In genomic region chr13:47723898-47724297, GRCh38 we compare ENCODE assay signal across 15 cellular contexts.
DNase-seq lines count a peak whose midpoint lies in the region; ATAC-seq, FAIRE-seq and TF ChIP-seq lines count a peak whose summit lies in the region.
"Had no signal": no experiment of that assay in that cellular context is flagged by ENCODE, and none has a peak within 500 bp of the region (broad histone marks: within the 10 kb centered on the region; RNA-seq: fewer than 3 reads in every experiment).

No MANE protein-coding gene starts in this region.

- H2AFZ ChIP-seq in H1 (ENCODE audit: low read length) (0 out of 2 replicates have a peak overlapping the region, but pooled peaks have one; percentile 88), osteoblast (ENCODE audit: low read length) (no peak overlapping the region)

- no peaks in the 10 kb centered on the region for H3K36me3 Mint-ChIP-seq in activated naive CD4-positive, alpha-beta T cell treated with anti-CD3 and anti-CD28 coated beads, Interleukin-2, amount 50 U/mL, for 72 hours
- H3K36me3 Mint-ChIP-seq: CD14-positive monocyte; CD8-positive, alpha-beta T cell had no signal

- no peak overlapping the region for H2BK12ac ChIP-seq in H1 (ENCODE audit: low read depth, low read length)

- H3K23ac ChIP-seq in H1 (ENCODE audit: insufficient read length) = no peak overlapping the region
- H3K23ac ChIP-seq in mesendoderm (ENCODE audit: low read length) = no peak overlapping the region

- DNase-seq in DMS 273 (lab: John Stamatoyannopoulos, UW; ENCODE audit: unreplicated experiment) (peak; percentile 2), DMS 273 treated with DMSO at 0.1 percent for 48 hours (lab: John Stamatoyannopoulos, UW) (no peak), HFF-Myc (ENCODE audit: extremely low read depth, low read depth) (no peak), H1 (ENCODE audit: low read depth in 1 of 2, low spot score in 2 of 2) (no peak), mesendoderm (peak; percentile 26), osteoblast (ENCODE audit: insufficient read length, low spot score, missing footprints) (no peak), prostate gland (ENCODE audit: low spot score) (no peak)
- no peak for DNase-seq in activated naive CD4-positive, alpha-beta T cell treated with anti-CD3 and anti-CD28 coated beads, Interleukin-2, amount 50 U/mL, for 72 hours (ENCODE audit: low spot score in 2 of 2)
- DNase-seq: CD8-positive, alpha-beta T cell; COR-L47; DMS53 had no signal

- H3K9ac ChIP-seq in H1 (replicated peaks in 1 of 4; ENCODE audit: extremely low read depth in 1 of 4, low read depth in 3 of 4, low read length in 3 of 4) = no peak overlapping the region
- H3K9ac ChIP-seq in mesendoderm (ENCODE audit: low read length) = no peak overlapping the region

- H2BK120ac ChIP-seq in H1 (replicated peaks; ENCODE audit: low read depth, low read length) = no peak overlapping the region
- no peak overlapping the region for H2BK120ac ChIP-seq in mesendoderm (ENCODE audit: low read depth, low read length)

- H2AK5ac ChIP-seq in H1 (ENCODE audit: low read depth, low read length) (no peak overlapping the region), mesendoderm (ENCODE audit: low read length) (no peak overlapping the region)

- no peaks in the 10 kb centered on the region for H3K79me2 ChIP-seq in H1 (ENCODE audit: control insufficient read depth in 1 of 2, insufficient read depth in 2 of 2, low read length in 2 of 2)
- no peaks in the 10 kb centered on the region for H3K79me2 ChIP-seq in mesendoderm (ENCODE audit: control insufficient read depth, insufficient read depth, low read length)
- H3K79me2 ChIP-seq in osteoblast (ENCODE audit: insufficient read depth, low read length) = no peaks in the 10 kb centered on the region

- no peak for TF ChIP-seq EP300 in H1 (IDR thresholded peaks at IDR 0.05; ENCODE audit: borderline replicate concordance in 1 of 2, low read depth in 2 of 2, low read length in 2 of 2)

- H3K9me3 ChIP-seq in H1 (ENCODE audit: insufficient read depth in 2 of 2, low read depth in 1 of 2, low read length in 1 of 2) = no peaks in the 10 kb centered on the region
- H3K9me3 ChIP-seq in osteoblast (ENCODE audit: low read depth, low read length) = no peaks in the 10 kb centered on the region
- H3K9me3 ChIP-seq in prostate gland = no peaks in the 10 kb centered on the region

- H3K4me3 ChIP-seq in HFF-Myc (replicated peaks; ENCODE audit: low read depth, low read length) (no peak overlapping the region), H1 (ENCODE audit: extremely low read depth in 1 of 4, insufficient read depth in 2 of 4, low read depth in 3 of 4, low read length in 4 of 4) (no peak overlapping the region), mesendoderm (ENCODE audit: low read length) (no peak overlapping the region), osteoblast (ENCODE audit: insufficient read depth, low read length) (no peak overlapping the region), prostate gland (no peak overlapping the region)

- no peak for ATAC-seq in activated naive CD4-positive, alpha-beta T cell treated with anti-CD3 and anti-CD28 coated beads, Interleukin-2, amount 50 U/mL, for 72 hours
- ATAC-seq: CD8-positive, alpha-beta T cell had no signal

- no peak overlapping the region for H3K27ac ChIP-seq in H1 (ENCODE audit: low read depth, low read length)
- H3K27ac ChIP-seq in mesendoderm (ENCODE audit: low read depth, low read length) = no peak overlapping the region
- H3K27ac ChIP-seq in osteoblast (ENCODE audit: low read depth, low read length) = no peak overlapping the region
- no peak overlapping the region for H3K27ac ChIP-seq in prostate gland
- H3K27ac ChIP-seq: 22Rv1 had no signal

- H3K27ac Mint-ChIP-seq in activated naive CD4-positive, alpha-beta T cell treated with anti-CD3 and anti-CD28 coated beads, Interleukin-2, amount 50 U/mL, for 72 hours = no peak overlapping the region
- H3K27ac Mint-ChIP-seq: CD14-positive monocyte; CD8-positive, alpha-beta T cell had no signal

- intact Hi-C loops in prostate gland (cut with DNase I) = no loop called here

- H4K8ac ChIP-seq in H1 (ENCODE audit: extremely low read depth, insufficient read depth, low read length) = no peak overlapping the region
- no peak overlapping the region for H4K8ac ChIP-seq in mesendoderm (ENCODE audit: low read depth, low read length)

- H3K56ac ChIP-seq in H1 (replicated peaks; ENCODE audit: insufficient read length, low read depth, low read length) = no peak overlapping the region
- no peak overlapping the region for H3K56ac ChIP-seq in mesendoderm (ENCODE audit: low read length)

- H2BK15ac ChIP-seq in H1 (ENCODE audit: low read length) (no peak overlapping the region), mesendoderm (replicated peaks; ENCODE audit: low read depth) (no peak overlapping the region)

- H3K18ac ChIP-seq in H1 (ENCODE audit: extremely low read depth, low read length) = no peak overlapping the region
- H3K18ac ChIP-seq in mesendoderm (ENCODE audit: low read length) = no peak overlapping the region

- no peak for FAIRE-seq in H1 (lab: Jason Lieb, UNC)
- FAIRE-seq: D721Med, H54 had no signal

- H3K4ac ChIP-seq in H1 (replicated peaks; ENCODE audit: insufficient read length, low read depth, low read length) (no peak overlapping the region), mesendoderm (ENCODE audit: low read depth, low read length) (no peak overlapping the region)

- H3K9me3 Mint-ChIP-seq in activated naive CD4-positive, alpha-beta T cell treated with anti-CD3 and anti-CD28 coated beads, Interleukin-2, amount 50 U/mL, for 72 hours = peaks cover 0 to 7% of the 10 kb centered on the region in 2 donors

- H4K91ac ChIP-seq in H1 (replicated peaks; ENCODE audit: insufficient read length, low read length) = no peak overlapping the region

- H3K79me1 ChIP-seq in H1 (ENCODE audit: low read depth, low read length) = no peaks in the 10 kb centered on the region
- H3K79me1 ChIP-seq in mesendoderm (ENCODE audit: low read length) = no peaks in the 10 kb centered on the region

- CTCF ChIA-PET in H1 (lab: Charles Lee; ENCODE audit: partially characterized antibody) = interaction anchor here (0.7 to 2.0 kb wide), 7 partner anchors 12 to 883 kb away, joined by 3 to 7 read pairs (median 4); no protein-coding TSS in a partner anchor

- H4K5ac ChIP-seq in H1 (ENCODE audit: insufficient read length, low read depth, low read length) (no peak overlapping the region), mesendoderm (ENCODE audit: low read length) (no peak overlapping the region)

- WGBS in H1 (ENCODE audit: extremely low coverage in 1 of 2, insufficient coverage in 1 of 2, insufficient read length in 1 of 2, insufficient replicate concordance in 2 of 2, low coverage in 1 of 2, low lambda C conversion rate in 2 of 2, missing lambda C conversion rate in 1 of 2), 2 experiments = 59% methylated on average over 4 of the region's 4 CpGs; no CpG with 5 or more reads in 1 of the 2 experiments
- WGBS in mesendoderm (ENCODE audit: extremely low coverage, insufficient coverage, low lambda C conversion rate) = no CpG with 5 or more reads among the region's 4 CpGs
- 46% methylated on average over 4 of the region's 4 CpGs for WGBS in prostate gland

- POLR2A ChIA-PET in H1 (lab: Charles Lee; ENCODE audit: partially characterized antibody) = no interaction called here

- TF ChIP-seq CTCF in HFF-Myc (IDR thresholded peaks at IDR 0.05; ENCODE audit: low read depth, low read length, missing control alignments) (peak; percentile 3), H1 (IDR thresholded peaks at IDR 0.05; ENCODE audit: control extremely low read depth in 1 of 3, insufficient read depth in 1 of 3, low read depth in 1 of 3, low read length in 3 of 3) (peak in 2 of 3 experiments; percentile 13 to 26; a peak in 2 of 4 replicates), osteoblast (IDR thresholded peaks at IDR 0.05; ENCODE audit: extremely low read depth, low read depth, low read length) (no peak), prostate gland (IDR thresholded peaks at IDR 0.05) (no peak)

- TF ChIP-seq RAD21 in H1 (IDR thresholded peaks at IDR 0.05 in 1 of 2, conservative IDR thresholded peaks at IDR 0.05 in 1 of 2; ENCODE audit: low read depth in 2 of 2, low read length in 2 of 2) = peak; percentile 35 to 42

- H2BK20ac ChIP-seq in H1 (ENCODE audit: low read length) = no peak overlapping the region

- no peaks in the 10 kb centered on the region for H3K23me2 ChIP-seq in H1 (ENCODE audit: low read depth, low read length)

- no peak overlapping the region for H3K14ac ChIP-seq in H1 (ENCODE audit: insufficient read length)

- no peaks in the 10 kb centered on the region for H3K4me1 ChIP-seq in H1 (replicated peaks in 1 of 4; ENCODE audit: control insufficient read depth in 3 of 4, insufficient read depth in 4 of 4, low read length in 3 of 4)
- H3K4me1 ChIP-seq in mesendoderm (ENCODE audit: control insufficient read depth, low read depth, low read length) = no peaks in the 10 kb centered on the region
- H3K4me1 ChIP-seq in osteoblast (ENCODE audit: insufficient read depth, low read length) = no peaks in the 10 kb centered on the region
- H3K4me1 ChIP-seq in prostate gland (replicated peaks) = no peaks in the 10 kb centered on the region

- H2BK5ac ChIP-seq in H1 (ENCODE audit: low read depth, low read length) = no peak overlapping the region
- no peak overlapping the region for H2BK5ac ChIP-seq in mesendoderm (ENCODE audit: low read length)

- TF ChIP-seq POLR2A in H1 (IDR thresholded peaks at IDR 0.05; ENCODE audit: control extremely low read depth in 1 of 2, low read depth in 2 of 2, low read length in 2 of 2) = no peak
- no peak for TF ChIP-seq POLR2A in prostate gland (IDR thresholded peaks at IDR 0.05)

- H3K4me2 ChIP-seq in H1 (ENCODE audit: insufficient read depth in 1 of 2, low read depth in 2 of 2, low read length in 2 of 2) (no peak overlapping the region), mesendoderm (ENCODE audit: low read length) (no peak overlapping the region), osteoblast (ENCODE audit: insufficient read depth, low read length) (no peak overlapping the region)

- H4K20me1 ChIP-seq in H1 (replicated peaks in 1 of 2; ENCODE audit: control insufficient read depth in 1 of 2, insufficient read depth in 2 of 2, low read length in 2 of 2) = no peaks in the 10 kb centered on the region
- no peaks in the 10 kb centered on the region for H4K20me1 ChIP-seq in osteoblast (ENCODE audit: insufficient read depth, low read length)

- H3K27me3 ChIP-seq in H1 (replicated peaks in 1 of 4; ENCODE audit: control insufficient read depth in 3 of 4, extremely low read depth in 1 of 4, insufficient read depth in 3 of 4, low read length in 3 of 4) = no peaks in the 10 kb centered on the region
- H3K27me3 ChIP-seq in mesendoderm (ENCODE audit: insufficient read depth, low read length, poor library complexity) = no peaks in the 10 kb centered on the region
- H3K27me3 ChIP-seq in osteoblast (ENCODE audit: insufficient read depth, low read length) = no peaks in the 10 kb centered on the region
- no peaks in the 10 kb centered on the region for H3K27me3 ChIP-seq in prostate gland (replicated peaks; ENCODE audit: insufficient read depth)

- H3K36me3 ChIP-seq in H1 (ENCODE audit: control insufficient read depth in 2 of 4, insufficient read depth in 4 of 4, low read length in 3 of 4) = no peaks in the 10 kb centered on the region
- H3K36me3 ChIP-seq in mesendoderm (ENCODE audit: control insufficient read depth, insufficient read depth, low read length) = no peaks in the 10 kb centered on the region
- H3K36me3 ChIP-seq in osteoblast (ENCODE audit: insufficient read depth, low read length) = no peaks in the 10 kb centered on the region
- H3K36me3 ChIP-seq in prostate gland = no peaks in the 10 kb centered on the region

Comparison
In these comparisons a context has a peak if more than half of its experiments do, and no peak if none do; other contexts are left out.
1. DNase-seq: peak in DMS 273 (single experiment) and mesendoderm (single experiment); none in DMS 273 treated with DMSO at 0.1 percent for 48 hours (single experiment), HFF-Myc (single experiment), H1 (0 of 2), osteoblast (single experiment), activated naive CD4-positive, alpha-beta T cell treated with anti-CD3 and anti-CD28 coated beads, Interleukin-2, amount 50 U/mL, for 72 hours (0 of 2) and prostate gland (single experiment).
2. CTCF ChIP-seq: peak in HFF-Myc (single experiment) and H1 (2 of 3); none in osteoblast (single experiment) and prostate gland (0 of 4).